31 cellular contexts compared by ENCODE assay signal in genomic region chr11:1754376-1755150, GRCh38. TPM values are rescaled to one million over a fixed set of nuclear protein-coding genes. Genes with fewer than 3 reads are reported as not detected.
DNase-seq lines count a peak whose midpoint lies in the region; ATAC-seq and TF ChIP-seq lines count a peak whose summit lies in the region.
"Had no signal": no experiment of that assay in that cellular context is flagged by ENCODE, and none has a peak within 500 bp of the region (broad histone marks: within the 10 kb centered on the region; RNA-seq: fewer than 3 reads in every experiment).

No MANE protein-coding gene starts in this region.

- no peak overlapping the region for H3K9ac ChIP-seq in DND-41 (ENCODE audit: low read depth, low read length)

- H3K27me3 Mint-ChIP-seq in activated CD8-positive, alpha-beta T cell treated with anti-CD3 and anti-CD28 coated beads, Interleukin-2, amount 10 ng/mL, durations not matched to agents 7 days and 5 days (ENCODE audit: low read depth), result peaks cover 12% of the 10 kb centered on the region
- H3K27me3 Mint-ChIP-seq in activated CD8-positive, alpha-beta T cell treated with anti-CD3 and anti-CD28 coated beads for 36 hours, result peaks cover 10% of the 10 kb centered on the region
- peaks cover 14% of the 10 kb centered on the region for H3K27me3 Mint-ChIP-seq in central memory CD8-positive, alpha-beta T cell

- BruUV-seq in OCI-LY7 (replicated peaks; lab: Mats Ljungman, UMichigan), result no TSS peak

- peak overlapping the region; percentile 20 for H3K27ac Mint-ChIP-seq in activated CD8-positive, alpha-beta T cell treated with anti-CD3 and anti-CD28 coated beads, Interleukin-2, amount 10 ng/mL, durations not matched to agents 7 days and 5 days
- no peak overlapping the region for H3K27ac Mint-ChIP-seq in activated CD8-positive, alpha-beta T cell treated with anti-CD3 and anti-CD28 coated beads for 36 hours
- H3K27ac Mint-ChIP-seq in central memory CD8-positive, alpha-beta T cell (ENCODE audit: low read depth), result peak overlapping the region; percentile 53

- H3K79me2 ChIP-seq in DND-41 (ENCODE audit: insufficient read depth, low read length) (0 out of 2 replicates have a peak, but pooled peaks cover 12% of the 10 kb centered on the region), OCI-LY7 (ENCODE audit: insufficient read depth, low read depth, low read length) (no peaks in the 10 kb centered on the region)

- H4K20me1 ChIP-seq in DND-41 (ENCODE audit: insufficient read depth, low read length), result peaks cover 45% of the 10 kb centered on the region
- no peaks in the 10 kb centered on the region for H4K20me1 ChIP-seq in OCI-LY7 (ENCODE audit: insufficient read depth, low read length)

- DNase-seq in activated CD8-positive, alpha-beta T cell treated with anti-CD3 and anti-CD28 coated beads, Interleukin-2, amount 10 ng/mL, durations not matched to agents 7 days and 5 days, result no peak
- no peak for DNase-seq in activated CD8-positive, alpha-beta T cell treated with anti-CD3 and anti-CD28 coated beads for 36 hours
- DNase-seq in DND-41 (no peak), NCI-H2029 treated with DMSO at 0.1 percent for 48 hours (lab: John Stamatoyannopoulos, UW) (no peak), DMS153 treated with DMSO at 0.1 percent for 48 hours (lab: John Stamatoyannopoulos, UW; ENCODE audit: unreplicated experiment) (no peak), OCI-LY7 (ENCODE audit: low spot score) (no peak)
- DNase-seq in central memory CD8-positive, alpha-beta T cell (ENCODE audit: low spot score in 2 of 2), result no peak
- DNase-seq: activated CD8-positive, alpha-beta memory T cell treated with anti-CD3 and anti-CD28 coated beads, Interleukin-2, amount 50 U/mL, for 48 hours; AML-193; CD4-positive, alpha-beta memory T cell; effector memory CD8-positive, alpha-beta T cell; erythroblast; HCEC 1CT; Kasumi-1; NCI-H1417 treated with DMSO at 0.1 percent for 48 hours; NCI-H2081; NCI-H526; nephron progenitor cell; NK-92 treated with Interleukin-12 subunit alpha and Interleukin-12 subunit beta, amount 100 ng/mL, for 24 hours; retina; small intestine; stimulated activated naive CD4-positive, alpha-beta T cell treated with Interleukin-2 at 50 U/mL for 16 hours; SW 1271; T-helper 9 cell had no signal

- peaks cover 46% of the 10 kb centered on the region for H3K36me3 Mint-ChIP-seq in activated CD8-positive, alpha-beta T cell treated with anti-CD3 and anti-CD28 coated beads, Interleukin-2, amount 10 ng/mL, durations not matched to agents 7 days and 5 days (ENCODE audit: low read depth)
- peaks cover 17% of the 10 kb centered on the region for H3K36me3 Mint-ChIP-seq in activated CD8-positive, alpha-beta T cell treated with anti-CD3 and anti-CD28 coated beads for 36 hours (ENCODE audit: low read depth)
- H3K36me3 Mint-ChIP-seq in central memory CD8-positive, alpha-beta T cell (ENCODE audit: insufficient read depth), result peaks cover 3% of the 10 kb centered on the region
- H3K36me3 Mint-ChIP-seq: activated naive CD8-positive, alpha-beta T cell had no signal

- intact Hi-C loops in activated CD8-positive, alpha-beta T cell treated with anti-CD3 and anti-CD28 coated beads for 36 hours (cut with micrococcal nuclease), result no loop called here
- intact Hi-C loops in OCI-LY7 (cut with micrococcal nuclease; ENCODE audit: unreplicated experiment), result no loop called here

- peaks cover 76% of the 10 kb centered on the region for H3K36me3 ChIP-seq in DND-41 (ENCODE audit: insufficient read depth, low read length)
- H3K36me3 ChIP-seq in neutrophil, result peaks cover 88% of the 10 kb centered on the region
- no peaks in the 10 kb centered on the region for H3K36me3 ChIP-seq in OCI-LY7 (ENCODE audit: insufficient read depth, low read length)

- no peak for TF ChIP-seq CTCF in activated CD8-positive, alpha-beta T cell treated with anti-CD3 and anti-CD28 coated beads for 36 hours (IDR thresholded peaks at IDR 0.05)
- TF ChIP-seq CTCF in DND-41 (IDR thresholded peaks at IDR 0.05; ENCODE audit: borderline replicate concordance, extremely low read depth, low read length, poor library complexity, severe bottlenecking), result no peak
- TF ChIP-seq CTCF in neutrophil (IDR thresholded peaks at IDR 0.05), result no peak
- no peak for TF ChIP-seq CTCF in OCI-LY7 (conservative IDR thresholded peaks at IDR 0.05; ENCODE audit: low read length)

- H3K4me3 ChIP-seq in DND-41 (ENCODE audit: low read depth in 1 of 2, low read length in 2 of 2), result no peak overlapping the region
- peak overlapping the region in 1 of 2 experiments; percentile 99 for H3K4me3 ChIP-seq in neutrophil (ENCODE audit: low read depth in 1 of 2, low read length in 1 of 2)
- H3K4me3 ChIP-seq in OCI-LY7 (ENCODE audit: low read depth, low read length, poor library complexity, severe bottlenecking), result no peak overlapping the region
- H3K4me3 ChIP-seq: lung, pancreas, vagina had no signal

- no peak overlapping the region for H3K4me2 ChIP-seq in DND-41 (ENCODE audit: insufficient read depth, low read length)
- H3K4me2 ChIP-seq in OCI-LY7 (ENCODE audit: low read length), result no peak overlapping the region

- H3K27me3 ChIP-seq in DND-41 (ENCODE audit: insufficient read depth, low read length, poor library complexity), result no peaks in the 10 kb centered on the region
- H3K27me3 ChIP-seq in neutrophil, result peaks cover 6% of the 10 kb centered on the region
- H3K27me3 ChIP-seq: pancreas, vagina had no signal

- no peaks in the 10 kb centered on the region for H3K9me3 Mint-ChIP-seq in activated CD8-positive, alpha-beta T cell treated with anti-CD3 and anti-CD28 coated beads, Interleukin-2, amount 10 ng/mL, durations not matched to agents 7 days and 5 days (ENCODE audit: insufficient read depth)
- no peaks in the 10 kb centered on the region for H3K9me3 Mint-ChIP-seq in activated CD8-positive, alpha-beta T cell treated with anti-CD3 and anti-CD28 coated beads for 36 hours
- no peaks in the 10 kb centered on the region for H3K9me3 Mint-ChIP-seq in central memory CD8-positive, alpha-beta T cell
- H3K9me3 Mint-ChIP-seq: effector memory CD8-positive, alpha-beta T cell; nephron progenitor cell had no signal

- no peak overlapping the region for H3K4me3 Mint-ChIP-seq in activated CD8-positive, alpha-beta T cell treated with anti-CD3 and anti-CD28 coated beads, Interleukin-2, amount 10 ng/mL, durations not matched to agents 7 days and 5 days
- no peak overlapping the region for H3K4me3 Mint-ChIP-seq in activated CD8-positive, alpha-beta T cell treated with anti-CD3 and anti-CD28 coated beads for 36 hours
- H3K4me3 Mint-ChIP-seq in central memory CD8-positive, alpha-beta T cell, result peak overlapping the region; percentile 6
- H3K4me3 Mint-ChIP-seq: nephron progenitor cell had no signal

- CTCF ChIA-PET in activated CD8-positive, alpha-beta T cell treated with anti-CD3 and anti-CD28 coated beads, Interleukin-2, amount 10 ng/mL, durations not matched to agents 7 days and 5 days (lab: Charles Lee), result no interaction called here
- CTCF ChIA-PET in activated CD8-positive, alpha-beta T cell treated with anti-CD3 and anti-CD28 coated beads for 36 hours (lab: Charles Lee), result no interaction called here
- CTCF ChIA-PET in OCI-LY7 (lab: Charles Lee; ENCODE audit: unreplicated experiment), result no interaction called here

- H3K4me1 Mint-ChIP-seq in activated CD8-positive, alpha-beta T cell treated with anti-CD3 and anti-CD28 coated beads, Interleukin-2, amount 10 ng/mL, durations not matched to agents 7 days and 5 days (ENCODE audit: low read depth), result peaks cover 70% of the 10 kb centered on the region
- H3K4me1 Mint-ChIP-seq in activated CD8-positive, alpha-beta T cell treated with anti-CD3 and anti-CD28 coated beads for 36 hours (ENCODE audit: low read depth), result peaks cover 56% of the 10 kb centered on the region
- H3K4me1 Mint-ChIP-seq in central memory CD8-positive, alpha-beta T cell, result peaks cover 57% of the 10 kb centered on the region

- H3K9me3 ChIP-seq in DND-41 (ENCODE audit: insufficient read depth, low read length, severe bottlenecking), result no peaks in the 10 kb centered on the region
- H3K9me3 ChIP-seq in neutrophil, result no peaks in the 10 kb centered on the region
- no peaks in the 10 kb centered on the region for H3K9me3 ChIP-seq in OCI-LY7 (ENCODE audit: low read length)
- H3K9me3 ChIP-seq: pancreas, vagina had no signal

- no peaks in the 10 kb centered on the region for H3K9me2 ChIP-seq in OCI-LY7 (ENCODE audit: insufficient read depth, low read length)

- H2AFZ ChIP-seq in DND-41 (ENCODE audit: low read depth, low read length) (no peak overlapping the region), OCI-LY7 (ENCODE audit: low read length) (no peak overlapping the region)

- peak overlapping the region; percentile 44; the same call in 1 of the 2 replicates for H3K27ac ChIP-seq in DND-41 (ENCODE audit: low read length)
- peak overlapping the region; percentile 98 for H3K27ac ChIP-seq in neutrophil
- H3K27ac ChIP-seq in OCI-LY7 (ENCODE audit: low read depth, low read length, poor library complexity, severe bottlenecking), result no peak overlapping the region
- H3K27ac ChIP-seq: pancreas, vagina had no signal

- H3K4me1 ChIP-seq in DND-41 (ENCODE audit: insufficient read depth, low read length) (peaks cover 30% of the 10 kb centered on the region), neutrophil (ENCODE audit: control insufficient read depth in 1 of 2, insufficient read depth in 1 of 2, low read depth in 1 of 2, low read length in 1 of 2) (peaks cover 65 to 100% of the 10 kb centered on the region in 2 experiments), OCI-LY7 (ENCODE audit: insufficient read depth, low read length, poor library complexity, severe bottlenecking) (no peaks in the 10 kb centered on the region)

- no peak for ATAC-seq in activated CD8-positive, alpha-beta T cell treated with anti-CD3 and anti-CD28 coated beads, Interleukin-2, amount 10 ng/mL, durations not matched to agents 7 days and 5 days
- ATAC-seq in activated CD8-positive, alpha-beta T cell treated with anti-CD3 and anti-CD28 coated beads for 36 hours, result no peak
- no peak for ATAC-seq in DND-41 (ENCODE audit: insufficient read depth, low read depth)
- no peak for ATAC-seq in central memory CD8-positive, alpha-beta T cell (replicated peaks; ENCODE audit: extremely low read depth, poor library complexity, severe bottlenecking)
- ATAC-seq: effector memory CD8-positive, alpha-beta T cell; pancreas had no signal

- POLR2A ChIA-PET in activated CD8-positive, alpha-beta T cell treated with anti-CD3 and anti-CD28 coated beads, Interleukin-2, amount 10 ng/mL, durations not matched to agents 7 days and 5 days (lab: Charles Lee), result interaction anchor here (1.2 kb wide), 1 partner anchor 17 kb away, joined by 5 read pairs; no protein-coding TSS in a partner anchor
- POLR2A ChIA-PET in activated CD8-positive, alpha-beta T cell treated with anti-CD3 and anti-CD28 coated beads for 36 hours (lab: Charles Lee), result no interaction called here
- POLR2A ChIA-PET in OCI-LY7 (lab: Charles Lee), result interaction anchor here (0.6 kb wide), 2 partner anchors 80 to 524 kb away, joined by 4 read pairs; no protein-coding TSS in a partner anchor

RNA-seq across cellular contexts. Expression of gene IFITM10, which starts 4.2 kb away (rescaled TPM):
- total RNA-seq in activated CD8-positive, alpha-beta T cell treated with anti-CD3 and anti-CD28 coated beads, Interleukin-2, amount 10 ng/mL, durations not matched to agents 7 days and 5 days, result 1 to 10 TPM in 1 of 2 experiments, under 1 TPM in 1; 0.63 to 1.0 TPM
- total RNA-seq in activated CD8-positive, alpha-beta T cell treated with anti-CD3 and anti-CD28 coated beads for 36 hours, result under 1 TPM; 0.07 to 0.31 TPM
- total RNA-seq in OCI-LY7 (2014; rRNA removed; shearing (Covaris generic)), result 0.05 and 0.38 TPM in 2 replicates
- total RNA-seq in OCI-LY7 (2022), result 0.30 and 1.2 TPM in 2 replicates
- total RNA-seq: A673 had no signal

RNA-seq across cellular contexts. Expression of gene CTSD, which starts 9.2 kb away (rescaled TPM):
- 100 to 1,000 TPM; 153 to 172 TPM for total RNA-seq in activated CD8-positive, alpha-beta T cell treated with anti-CD3 and anti-CD28 coated beads, Interleukin-2, amount 10 ng/mL, durations not matched to agents 7 days and 5 days
- total RNA-seq in activated CD8-positive, alpha-beta T cell treated with anti-CD3 and anti-CD28 coated beads for 36 hours, result 10 to 100 TPM; 44.9 to 45.6 TPM
- total RNA-seq in OCI-LY7 (2014; rRNA removed; shearing (Covaris generic)), result 27.7 and 31.7 TPM in 2 replicates
- 35.5 and 44.1 TPM in 2 replicates for total RNA-seq in OCI-LY7 (2022)

RNA-seq across cellular contexts. Expression of gene KRTAP5-6, which starts 57.6 kb away (rescaled TPM):
- not detected for total RNA-seq in activated CD8-positive, alpha-beta T cell treated with anti-CD3 and anti-CD28 coated beads, Interleukin-2, amount 10 ng/mL, durations not matched to agents 7 days and 5 days
- total RNA-seq in activated CD8-positive, alpha-beta T cell treated with anti-CD3 and anti-CD28 coated beads for 36 hours, result not detected
- not detected in 2 replicates for total RNA-seq in OCI-LY7 (2014; rRNA removed; shearing (Covaris generic))
- not detected in 2 replicates for total RNA-seq in OCI-LY7 (2022)
- total RNA-seq: A673; CD4-positive, alpha-beta memory T cell; lung; pancreas; temporal lobe; vagina had no signal
